Comparison of ENCODE assay signal across 14 cellular contexts in genomic region chr12:89857652-89858274, GRCh38.
DNase-seq lines count a peak whose midpoint lies in the region; ATAC-seq, FAIRE-seq and TF ChIP-seq lines count a peak whose summit lies in the region.
"Had no signal": no experiment of that assay in that cellular context is flagged by ENCODE, and none has a peak within 500 bp of the region (broad histone marks: within the 10 kb centered on the region; RNA-seq: fewer than 3 reads in every experiment).

No MANE protein-coding gene starts in this region.

- no peak overlapping the region for H3K4me3 ChIP-seq in lower lobe of right lung
- no peak overlapping the region for H3K4me3 ChIP-seq in HAP-1
- H3K4me3 ChIP-seq: heart right ventricle, lung, neural progenitor cell had no signal

- no peaks in the 10 kb centered on the region for H3K36me3 ChIP-seq in lower lobe of right lung
- H3K36me3 ChIP-seq in HAP-1 (replicated peaks), result no peaks in the 10 kb centered on the region
- H3K36me3 ChIP-seq: heart right ventricle, neural progenitor cell had no signal

- in situ Hi-C loops in HAP-1 (cut with MboI; ENCODE audit: low sequenced_read_pairs), result no loop called here

- no peak for TF ChIP-seq POLR2A in GM12892 (IDR thresholded peaks at IDR 0.05; ENCODE audit: low read depth, low read length)

- no peak for TF ChIP-seq CTCF in lower lobe of right lung (IDR thresholded peaks at IDR 0.05)

- H3K9me3 ChIP-seq in lower lobe of right lung (no peaks in the 10 kb centered on the region), HAP-1 (no peaks in the 10 kb centered on the region)
- H3K9me3 ChIP-seq: heart right ventricle had no signal

- H3K4me1 ChIP-seq in lower lobe of right lung, result peaks cover 3% of the 10 kb centered on the region
- H3K4me1 ChIP-seq in HAP-1, result no peaks in the 10 kb centered on the region

- FAIRE-seq in GM12892 (lab: Jason Lieb, UNC), result peak; percentile 67

- H3K27me3 ChIP-seq in lower lobe of right lung (ENCODE audit: low read depth), result no peaks in the 10 kb centered on the region
- H3K27me3 ChIP-seq in HAP-1 (ENCODE audit: low read depth), result no peaks in the 10 kb centered on the region
- H3K27me3 ChIP-seq: neural progenitor cell had no signal

- DNase-seq in GM12892 (ENCODE audit: insufficient read length), result no peak
- DNase-seq in MV-4-11 (lab: John Stamatoyannopoulos, UW), result peak; percentile 87
- no peak for DNase-seq in lower lobe of right lung
- DNase-seq in stimulated activated naive CD4-positive, alpha-beta T cell treated with Interleukin-2 at 50 U/mL for 16 hours (lab: John Stamatoyannopoulos, UW), result no peak
- no peak for DNase-seq in HAP-1 (ENCODE audit: low spot score in 2 of 2)
- no peak for DNase-seq in AG08395 (ENCODE audit: low spot score)
- DNase-seq in DMS79 treated with DMSO at 0.1 percent for 48 hours (lab: John Stamatoyannopoulos, UW), result no peak
- DNase-seq: H7, heart right ventricle, NCI-H1694, NCI-H526 treated with DMSO at 0.1 percent for 48 hours had no signal

- ATAC-seq in GM21515 (IDR thresholded peaks at IDR 0.05; ENCODE audit: unreplicated experiment) (peak; percentile 44), lower lobe of right lung (peak; percentile 72 to 76)

- H3K27ac ChIP-seq in lower lobe of right lung, result no peak overlapping the region
- H3K27ac ChIP-seq: neural progenitor cell had no signal

- intact Hi-C loops in lower lobe of right lung (cut with DNase I), result no loop called here
